21 cellular contexts compared by ENCODE assay signal in genomic region chr14:105105158-105105557, GRCh38. TPM values are rescaled to one million over a fixed set of nuclear protein-coding genes. Genes with fewer than 3 reads are reported as not detected.
DNase-seq lines count a peak whose midpoint lies in the region; ATAC-seq, FAIRE-seq and TF ChIP-seq lines count a peak whose summit lies in the region.
"Had no signal": no experiment of that assay in that cellular context is flagged by ENCODE, and none has a peak within 500 bp of the region (broad histone marks: within the 10 kb centered on the region; RNA-seq: fewer than 3 reads in every experiment).

No MANE protein-coding gene starts in this region.

- FAIRE-seq in GM12891 (lab: Jason Lieb, UNC), result no peak
- FAIRE-seq in K562 (lab: Jason Lieb, UNC), result no peak
- FAIRE-seq: D721Med, GM12892, GM19239, H1 had no signal

- H3K36me3 ChIP-seq in IMR-90 (ENCODE audit: control insufficient read depth, insufficient read depth, low read length) (no peaks in the 10 kb centered on the region), K562 (ENCODE audit: control insufficient read depth, insufficient read depth, low read length) (no peaks in the 10 kb centered on the region)

- POLR2A ChIA-PET in IMR-90 (lab: Charles Lee; ENCODE audit: unreplicated experiment), result no interaction called here
- POLR2A ChIA-PET in K562 (lab: Yijun Ruan, JAX), result interaction anchor here (1.2 kb wide), 1 partner anchor 10 kb away, joined by 3 read pairs; no protein-coding TSS in a partner anchor

- 100% methylated on average over 1 of the region's 7 CpGs; no CpG with 5 or more reads in 1 of the 2 experiments for WGBS in IMR-90 (ENCODE audit: extremely low coverage in 2 of 2, insufficient read length in 1 of 2), 2 experiments
- 6% methylated on average over 7 of the region's 7 CpGs for WGBS in K562 (ENCODE audit: insufficient coverage, low coverage, missing lambda C conversion rate)

- ATAC-seq in IMR-90 (ENCODE audit: low read depth) (no peak), K562 (no peak), HG03097 (IDR thresholded peaks at IDR 0.05; ENCODE audit: low FRiP score, unreplicated experiment) (no peak)

- no peak overlapping the region for H3K23ac ChIP-seq in IMR-90 (ENCODE audit: low read depth, low read length)

- TF ChIP-seq POLR2A in GM12891 (IDR thresholded peaks at IDR 0.05; ENCODE audit: low read depth, low read length) (no peak), IMR-90 (IDR thresholded peaks at IDR 0.05; ENCODE audit: low read depth, low read length) (no peak), K562 (conservative IDR thresholded peaks at IDR 0.05) (no peak)

- H3K9ac ChIP-seq in IMR-90 (ENCODE audit: low read depth, low read length) (no peak overlapping the region), K562 (ENCODE audit: insufficient read depth in 1 of 2, low read depth in 2 of 2, low read length in 2 of 2) (no peak overlapping the region)
- H3K9ac ChIP-seq: GM23248 had no signal

- dilution Hi-C loops in IMR-90 (cut with HindIII; ENCODE audit: low sequenced_read_pairs, unreplicated experiment), result no loop called here

- CTCF ChIA-PET in IMR-90 (lab: Yijun Ruan, JAX) (interaction anchor here (1.8 kb wide), 1 partner anchor 15 kb away, joined by 5 read pairs; no protein-coding TSS in a partner anchor), K562 (lab: Yijun Ruan, JAX; ENCODE audit: low intra/inter-chr PET ratio) (no interaction called here)

- no peaks in the 10 kb centered on the region for H4K20me1 ChIP-seq in IMR-90 (ENCODE audit: insufficient read depth, low read length)
- no peaks in the 10 kb centered on the region for H4K20me1 ChIP-seq in K562 (replicated peaks; ENCODE audit: control insufficient read depth, insufficient read depth, low read length)

- H2BK15ac ChIP-seq in IMR-90 (ENCODE audit: low read depth, low read length), result no peak overlapping the region

- H3K79me1 ChIP-seq in IMR-90 (ENCODE audit: low read depth in 1 of 2, low read length in 2 of 2), result no peaks in the 10 kb centered on the region

- H3K9me3 ChIP-seq in IMR-90 (ENCODE audit: control insufficient read depth, insufficient read depth, low read length) (peaks cover 7% of the 10 kb centered on the region; the same call in 1 of the 2 replicates), K562 (replicated peaks; ENCODE audit: control insufficient read depth, insufficient read depth, low read depth, low read length) (peaks cover under 1% of the 10 kb centered on the region; the same call in 1 of the 2 replicates)

- no peak for TF ChIP-seq CTCF in IMR-90 (conservative IDR thresholded peaks at IDR 0.05; ENCODE audit: low read depth, low read length)
- no peak for TF ChIP-seq CTCF in K562 (IDR thresholded peaks at IDR 0.05 in 2 of 3, conservative IDR thresholded peaks at IDR 0.05 in 1 of 3; ENCODE audit: insufficient read depth in 2 of 3, low read depth in 1 of 3, low read length in 3 of 3)

- H3K27ac ChIP-seq in IMR-90 (ENCODE audit: insufficient read depth, low read length) (no peak overlapping the region), K562 (ENCODE audit: extremely low read depth, low read depth, low read length) (no peak overlapping the region)
- H3K27ac ChIP-seq: GM23248 had no signal

- no peak overlapping the region for H2AK9ac ChIP-seq in IMR-90 (replicated peaks; ENCODE audit: low read depth, low read length, poor library complexity)

- no peak overlapping the region for H2AFZ ChIP-seq in IMR-90 (replicated peaks; ENCODE audit: low read length, poor library complexity)
- no peak overlapping the region for H2AFZ ChIP-seq in K562 (ENCODE audit: low read depth, low read length)
- H2AFZ ChIP-seq: GM23248 had no signal

- H3K4me3 ChIP-seq in IMR-90 (ENCODE audit: insufficient read depth, low read depth, low read length), result no peak overlapping the region
- no peak overlapping the region for H3K4me3 ChIP-seq in K562
- H3K4me3 ChIP-seq: GM23248 had no signal

- no peak overlapping the region for H2BK20ac ChIP-seq in IMR-90 (ENCODE audit: low read depth, low read length)

- in situ Hi-C loops in IMR-90 (cut with MboI; ENCODE audit: low sequenced_read_pairs) (no loop called here), K562 (cut with MboI) (no loop called here)

- H3K18ac ChIP-seq in IMR-90 (ENCODE audit: low read depth, low read length), result no peak overlapping the region

- no peak overlapping the region for H3K4ac ChIP-seq in IMR-90 (ENCODE audit: low read depth, low read length)

- no peak overlapping the region for H4K91ac ChIP-seq in IMR-90 (ENCODE audit: insufficient read depth, low read depth, low read length)

- H3K14ac ChIP-seq in IMR-90 (replicated peaks; ENCODE audit: low read depth, low read length), result no peak overlapping the region

- no peaks in the 10 kb centered on the region for H3K4me1 ChIP-seq in IMR-90 (ENCODE audit: control insufficient read depth, insufficient read depth, low read length)
- no peaks in the 10 kb centered on the region for H3K4me1 ChIP-seq in K562 (replicated peaks in 1 of 2; ENCODE audit: control insufficient read depth in 2 of 2, insufficient read depth in 2 of 2, low read length in 2 of 2)

- no peaks in the 10 kb centered on the region for H3K79me2 ChIP-seq in K562 (ENCODE audit: control insufficient read depth, insufficient read depth, low read length)

- peaks cover 48% of the 10 kb centered on the region for H3K27me3 ChIP-seq in IMR-90 (ENCODE audit: control insufficient read depth, insufficient read depth, low read length)
- H3K27me3 ChIP-seq in K562 (ENCODE audit: control insufficient read depth in 2 of 2, insufficient read depth in 2 of 2, low read length in 2 of 2), result peaks cover 9 to 13% of the 10 kb centered on the region in 2 experiments; a peak in 4 of 5 replicates

- no peak overlapping the region for H2AK5ac ChIP-seq in IMR-90 (ENCODE audit: low read depth, low read length)

- no peak for TF ChIP-seq RAD21 in IMR-90 (IDR thresholded peaks at IDR 0.05; ENCODE audit: low read length)
- TF ChIP-seq RAD21 in K562 (CRISPR knock-in tag; conservative IDR thresholded peaks at IDR 0.05 in 1 of 2, IDR thresholded peaks at IDR 0.05 in 1 of 2), result no peak

- no peak overlapping the region for H4K8ac ChIP-seq in IMR-90 (ENCODE audit: low read depth in 2 of 2, low read length in 2 of 2)

- DNase-seq in GM12891 (ENCODE audit: insufficient read length, low spot score), result no peak
- no peak for DNase-seq in IMR-90
- DNase-seq in K562 (ENCODE audit: extremely low read depth in 1 of 4, low spot score in 3 of 4), result no peak
- DNase-seq in GM19238 (ENCODE audit: insufficient read length, low spot score), result no peak
- DNase-seq in C1 segment of cervical spinal cord (lab: John Stamatoyannopoulos, UW), result no peak
- DNase-seq: CD4-positive, alpha-beta T cell; CD8-positive, alpha-beta memory T cell; DMS 273 treated with DMSO at 0.1 percent for 48 hours; DMS79; EL; GDM1; GM23248; H7; HCEC 1CT had no signal

- intact Hi-C loops in IMR-90 (cut with micrococcal nuclease), result no loop called here
- intact Hi-C loops in K562 (cut with micrococcal nuclease), result no loop called here

- H2BK5ac ChIP-seq in IMR-90 (ENCODE audit: low read depth, low read length, poor library complexity, severe bottlenecking), result no peak overlapping the region

- no TSS peak for BruUV-seq in IMR-90 (replicated peaks; lab: Mats Ljungman, UMichigan)
- no TSS peak for BruUV-seq in K562 (replicated peaks; lab: Mats Ljungman, UMichigan)

- H4K5ac ChIP-seq in IMR-90 (ENCODE audit: low read depth, low read length), result no peak overlapping the region

- H3K56ac ChIP-seq in IMR-90 (ENCODE audit: extremely low read depth, insufficient read depth, low read length), result no peak overlapping the region

- H2BK120ac ChIP-seq in IMR-90 (ENCODE audit: low read depth, low read length), result no peak overlapping the region

- H3K4me2 ChIP-seq in IMR-90 (ENCODE audit: low read depth, low read length) (no peak overlapping the region), K562 (ENCODE audit: insufficient read depth, low read length) (no peak overlapping the region)

- no peak for TF ChIP-seq EP300 in K562 (IDR thresholded peaks at IDR 0.05; ENCODE audit: low read length)

- H3K9me1 ChIP-seq in IMR-90 (ENCODE audit: insufficient read depth, low read length), result no peaks in the 10 kb centered on the region
- H3K9me1 ChIP-seq in K562 (ENCODE audit: control insufficient read depth, insufficient read depth, low read length), result no peaks in the 10 kb centered on the region

TF ChIP-seq in GM12891, 5 proteins besides CTCF, POLR2A, EP300 and RAD21:
- 0 out of 2 replicates have a peak, but pooled peaks have one; percentile 26 for TF ChIP-seq SPI1 (IDR thresholded peaks at IDR 0.05; ENCODE audit: low read depth, low read length)
- no peak for TF ChIP-seq PAX5 (IDR thresholded peaks at IDR 0.05; ENCODE audit: insufficient read depth, low read length, severe bottlenecking)

TF ChIP-seq in IMR-90, 13 proteins besides CTCF, POLR2A, EP300 and RAD21 (continues in another document):
- TF ChIP-seq SMC3 (IDR thresholded peaks at IDR 0.05; ENCODE audit: low read depth, low read length) (no peak), MXI1 (IDR thresholded peaks at IDR 0.05; ENCODE audit: borderline replicate concordance, low read depth, low read length) (no peak)

TF ChIP-seq in K562, 482 proteins besides CTCF, POLR2A, EP300 and RAD21:
- peak; percentile 71 for TF ChIP-seq SPI1 (IDR thresholded peaks at IDR 0.05; ENCODE audit: borderline replicate concordance, low read depth, low read length)
- TF ChIP-seq ETV5 (CRISPR knock-in tag; IDR thresholded peaks at IDR 0.05; ENCODE audit: low read depth), result no peak

RNA-seq across cellular contexts. Expression of gene GPR132, which starts 39.9 kb away (rescaled TPM):
- polyA plus RNA-seq in GM12891 (2012; ENCODE audit: low read depth, missing spikeins), result 18.8 TPM
- total RNA-seq in IMR-90 (2012; rRNA removed) (under 0.01 TPM in 2 replicates), K562 (2014; rRNA removed) (0.49 and 0.50 TPM in 2 replicates), K562 (2014; rRNA removed; fragmentation: Illumina TruSeq; extraction: Trizol) (0.19 and 0.25 TPM in 2 replicates), K562 (2015; rRNA removed; fragmentation: Illumina TruSeq; extraction: Trizol) (0.98 and 1.0 TPM in 2 replicates), K562 (2021) (0.49 and 1.1 TPM in 2 replicates)
- polyA plus RNA-seq in IMR-90 (2012; rRNA removed) (0.10 and 0.19 TPM in 2 replicates), K562 (2011; rRNA removed) (0.01 and 0.22 TPM in 2 replicates), K562 (2014; fragmentation: Illumina TruSeq; extraction: Trizol) (0.22 and 0.24 TPM in 2 replicates), K562 (2014; fragmentation: Nextera tagmentation; extraction: Ambion mirVana) (under 1 TPM in 1 of 2 experiments, not detected in 1; 0.01 TPM), K562 (2014; rRNA removed) (0.23 and 0.46 TPM in 2 replicates)
- polyA plus RNA-seq in IMR-90 (2012; cell fraction: cytosol; rRNA removed), result 0.15 and 0.43 TPM in 2 replicates
- 1.9 and 3.3 TPM in 2 replicates for polyA plus RNA-seq in IMR-90 (2012; cell fraction: nucleus; rRNA removed; ENCODE audit: low replicate concordance)
- total RNA-seq in K562 (2011; cell fraction: chromatin; rRNA removed; ENCODE audit: low replicate concordance), result 0.23 and 0.51 TPM in 2 replicates
- total RNA-seq in K562 (2011; cell fraction: nucleolus; rRNA removed), result 0.26 and 0.50 TPM in 2 replicates
- 0.23 and 0.44 TPM in 2 replicates for total RNA-seq in K562 (2011; cell fraction: nucleoplasm; rRNA removed)
- polyA plus RNA-seq in K562 (2011; cell fraction: cytosol; rRNA removed), result 0.34 and 1.1 TPM in 2 replicates
- polyA plus RNA-seq in K562 (2011; cell fraction: nucleus; rRNA removed), result 0.27 and 0.41 TPM in 2 replicates
- polyA plus RNA-seq in K562 (2012), result 0.59 and 3.2 TPM in 2 replicates
- 0.06 TPM in 1 of 2 replicates, not detected in the other for polyA minus RNA-seq in K562 (2011; rRNA and poly(A)+ RNA removed)
- not detected in 2 replicates for polyA minus RNA-seq in K562 (2011; cell fraction: cytosol; rRNA and poly(A)+ RNA removed)
- 0.13 and 0.33 TPM in 2 replicates for polyA minus RNA-seq in K562 (2011; cell fraction: nucleus; rRNA and poly(A)+ RNA removed)
- total RNA-seq: A172, A673, GM23248, H1, H7 had no signal
- polyA plus RNA-seq: GM23248 had no signal
